Comparison of ENCODE assay signal across 9 cellular contexts in the genomic region with DNA sequence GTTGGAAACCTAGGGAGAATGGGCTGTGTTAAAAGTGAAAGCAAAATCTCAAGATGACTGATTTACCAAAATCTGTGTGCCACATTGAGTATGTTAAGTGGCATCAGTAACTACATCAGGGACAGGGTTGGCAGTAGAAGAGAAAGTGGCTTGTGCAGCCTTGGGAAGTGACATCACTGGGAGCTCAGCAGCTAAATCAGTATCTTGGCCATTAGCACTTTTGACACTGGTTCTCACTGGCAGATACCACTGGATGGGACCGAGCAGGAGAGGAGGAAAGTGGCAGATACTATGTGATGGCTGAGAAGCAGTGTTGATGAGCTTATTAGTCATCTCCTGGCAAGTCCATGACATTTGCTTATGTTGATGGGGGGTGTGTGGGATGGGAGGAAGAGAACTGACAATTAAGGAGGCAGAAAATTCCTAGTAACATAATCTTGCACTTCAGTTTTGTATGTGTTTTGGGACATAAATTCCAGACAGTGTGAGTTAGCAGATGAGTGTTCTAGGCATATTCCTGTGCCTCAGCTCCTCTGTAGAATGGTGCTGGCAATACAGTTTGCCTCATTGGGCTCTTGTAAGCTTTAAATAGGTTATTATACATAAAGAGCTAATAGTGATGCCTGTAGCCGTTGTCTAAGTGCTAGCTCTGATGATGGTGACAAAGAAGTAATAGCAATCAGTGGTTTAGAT.
DNase-seq lines count a peak whose midpoint lies in the region; ATAC-seq, FAIRE-seq and TF ChIP-seq lines count a peak whose summit lies in the region.
"Had no signal": no experiment of that assay in that cellular context is flagged by ENCODE, and none has a peak within 500 bp of the region (broad histone marks: within the 10 kb centered on the region; RNA-seq: fewer than 3 reads in every experiment).

No MANE protein-coding gene starts in this region.

- H3K9ac ChIP-seq in colonic mucosa (ENCODE audit: low read depth in 2 of 2, low read length in 2 of 2): no peak overlapping the region

- FAIRE-seq in H54 (lab: Jason Lieb, UNC): peak; percentile 65

- DNase-seq in AG10803 (ENCODE audit: low read depth): peak; percentile 60
- DNase-seq in H54 (ENCODE audit: insufficient read length, low spot score): no peak
- DNase-seq in medulla oblongata (ENCODE audit: extremely low spot score): peak; percentile 17
- no peak for DNase-seq in NCI-H748 (lab: John Stamatoyannopoulos, UW; ENCODE audit: unreplicated experiment)
- no peak for DNase-seq in COLO829 (ENCODE audit: low spot score)
- no peak for DNase-seq in colonic mucosa
- no peak for DNase-seq in activated CD4-positive, alpha-beta T cell treated with anti-CD3 and anti-CD28 coated beads, Interleukin-2, amount 50 U/mL, for 48 hours
- DNase-seq: stimulated activated CD4-positive, alpha-beta T cell treated with anti-CD3 and anti-CD28 coated beads, Interleukin-1b, Interleukin-23, amount 100 ng/mL, for 48 hours had no signal

- TF ChIP-seq POLR2A in H54 (IDR thresholded peaks at IDR 0.05; ENCODE audit: low read depth, low read length): no peak

- H3K27me3 ChIP-seq in colonic mucosa: no peaks in the 10 kb centered on the region

- H3K4me1 ChIP-seq in colonic mucosa: no peaks in the 10 kb centered on the region

- TF ChIP-seq CTCF in AG10803 (conservative IDR thresholded peaks at IDR 0.05; ENCODE audit: low read length) (no peak), colonic mucosa (IDR thresholded peaks at IDR 0.05) (no peak)

- H3K36me3 ChIP-seq in colonic mucosa: no peaks in the 10 kb centered on the region

- no peak for ATAC-seq in activated T-helper 17 cell treated with anti-CD3 and anti-CD28 coated beads, Interleukin-2, amount 50 U/mL, for 72 hours (replicated peaks)

- H3K4me3 ChIP-seq in AG10803 (ENCODE audit: low read length): peak overlapping the region; percentile 42
- no peak overlapping the region for H3K4me3 ChIP-seq in colonic mucosa

- no peaks in the 10 kb centered on the region for H3K9me3 Mint-ChIP-seq in activated T-helper 17 cell treated with anti-CD3 and anti-CD28 coated beads, Interleukin-2, amount 50 U/mL, for 72 hours

- H3K9me3 ChIP-seq in colonic mucosa: no peaks in the 10 kb centered on the region

- H3K4me1 Mint-ChIP-seq in activated T-helper 17 cell treated with anti-CD3 and anti-CD28 coated beads, Interleukin-2, amount 50 U/mL, for 72 hours: peaks cover 7% of the 10 kb centered on the region

- H3K36me3 Mint-ChIP-seq in activated T-helper 17 cell treated with anti-CD3 and anti-CD28 coated beads, Interleukin-2, amount 50 U/mL, for 72 hours (ENCODE audit: low read depth): no peaks in the 10 kb centered on the region

- H3K4me3 Mint-ChIP-seq in activated T-helper 17 cell treated with anti-CD3 and anti-CD28 coated beads, Interleukin-2, amount 50 U/mL, for 72 hours: peak overlapping the region; percentile 16

- no peak overlapping the region for H3K27ac ChIP-seq in colonic mucosa

- intact Hi-C loops in colonic mucosa (cut with DNase I): no loop called here

- H3K27ac Mint-ChIP-seq in activated T-helper 17 cell treated with anti-CD3 and anti-CD28 coated beads, Interleukin-2, amount 50 U/mL, for 72 hours: no peak overlapping the region

- H3K27me3 Mint-ChIP-seq in activated T-helper 17 cell treated with anti-CD3 and anti-CD28 coated beads, Interleukin-2, amount 50 U/mL, for 72 hours: peaks cover 3% of the 10 kb centered on the region

Comparison
In these comparisons a context has a peak if more than half of its experiments do, and no peak if none do; other contexts are left out.
1. DNase-seq: peak in AG10803 (single experiment) and medulla oblongata (single experiment); none in H54 (single experiment), NCI-H748 (single experiment), COLO829 (single experiment), colonic mucosa (single experiment) and activated CD4-positive, alpha-beta T cell treated with anti-CD3 and anti-CD28 coated beads, Interleukin-2, amount 50 U/mL, for 48 hours (0 of 2).